ENCODE assay signal across 8 cellular contexts in genomic region chr15:64246364-64247189, GRCh38.
DNase-seq lines count a peak whose midpoint lies in the region; ATAC-seq, FAIRE-seq and TF ChIP-seq lines count a peak whose summit lies in the region.

No MANE protein-coding gene starts in this region.

- peak; percentile 9 to 53 for DNase-seq in stimulated activated CD4-positive, alpha-beta T cell treated with anti-CD3 and anti-CD28 coated beads, Interleukin-12 subunit alpha, Interleukin-12 subunit beta, amount 100 ng/mL, for 24 hours (ENCODE audit: low read depth in 2 of 2)
- DNase-seq in stimulated activated CD4-positive, alpha-beta T cell treated with anti-CD3 and anti-CD28 coated beads, Interleukin-4, amount 100 ng/mL, for 1 hour: no peak
- DNase-seq in H54 (ENCODE audit: insufficient read length, low spot score) (peak; percentile 22), WTC11 (ENCODE audit: low spot score) (no peak), foreskin keratinocyte (peak; percentile 84 to 92), midbrain (lab: John Stamatoyannopoulos, UW) (no peak)
- peak; percentile 45 for DNase-seq in Jurkat, Clone E6-1 (ENCODE audit: low read depth, low spot score)
- DNase-seq in stimulated activated CD8-positive, alpha-beta memory T cell treated with anti-CD3 and anti-CD28 coated beads, Interleukin-7, amount 100 ng/mL, for 48 hours (ENCODE audit: extremely low read depth in 1 of 2, low read depth in 1 of 2): peak; percentile 23 to 61

- H3K36me3 Mint-ChIP-seq in WTC11: 0 out of 2 replicates have a peak, but pooled peaks cover 2% of the 10 kb centered on the region

- H3K27ac ChIP-seq in foreskin keratinocyte: peak overlapping the region; percentile 86

- CTCF ChIA-PET in WTC11 (lab: Charles Lee): interaction anchor here (0.5 to 0.6 kb wide), 2 partner anchors 28 to 43 kb away, joined by 3 read pairs; no protein-coding TSS in a partner anchor

- TF ChIP-seq CTCF in WTC11 (IDR thresholded peaks at IDR 0.05) (no peak), foreskin keratinocyte (conservative IDR thresholded peaks at IDR 0.05) (no peak)

- no peak overlapping the region for H3K4me3 ChIP-seq in Jurkat, Clone E6-1 (ENCODE audit: low read length)

- H3K27me3 ChIP-seq in foreskin keratinocyte: no peaks in the 10 kb centered on the region

- peak; percentile 66 for ATAC-seq in WTC11
- ATAC-seq in foreskin keratinocyte: peak; percentile 85

- POLR2A ChIA-PET in WTC11 (lab: Charles Lee): interaction anchor here (0.6 kb wide), 1 partner anchor 191 kb away, joined by 5 read pairs; no protein-coding TSS in a partner anchor

- no peak for TF ChIP-seq POLR2A in H54 (IDR thresholded peaks at IDR 0.05; ENCODE audit: low read depth, low read length)

- FAIRE-seq in H54 (lab: Jason Lieb, UNC): peak; percentile 97

- peak overlapping the region; percentile 85 for H3K27ac Mint-ChIP-seq in WTC11

- H3K4me3 Mint-ChIP-seq in WTC11: no peak overlapping the region

- peaks cover 20% of the 10 kb centered on the region for H3K4me1 Mint-ChIP-seq in WTC11

- no peaks in the 10 kb centered on the region for H3K9me3 Mint-ChIP-seq in WTC11

- H3K4me1 ChIP-seq in foreskin keratinocyte: peaks cover 32% of the 10 kb centered on the region

- no peaks in the 10 kb centered on the region for H3K27me3 Mint-ChIP-seq in WTC11 (ENCODE audit: low read depth)

TF ChIP-seq in WTC11, 78 proteins besides CTCF, POLR2A, EP300 and RAD21:
- no peak for TF ChIP-seq CBFB (CRISPR knock-in tag; IDR thresholded peaks at IDR 0.05; ENCODE audit: low read depth)
- TF ChIP-seq, protein P1, sequence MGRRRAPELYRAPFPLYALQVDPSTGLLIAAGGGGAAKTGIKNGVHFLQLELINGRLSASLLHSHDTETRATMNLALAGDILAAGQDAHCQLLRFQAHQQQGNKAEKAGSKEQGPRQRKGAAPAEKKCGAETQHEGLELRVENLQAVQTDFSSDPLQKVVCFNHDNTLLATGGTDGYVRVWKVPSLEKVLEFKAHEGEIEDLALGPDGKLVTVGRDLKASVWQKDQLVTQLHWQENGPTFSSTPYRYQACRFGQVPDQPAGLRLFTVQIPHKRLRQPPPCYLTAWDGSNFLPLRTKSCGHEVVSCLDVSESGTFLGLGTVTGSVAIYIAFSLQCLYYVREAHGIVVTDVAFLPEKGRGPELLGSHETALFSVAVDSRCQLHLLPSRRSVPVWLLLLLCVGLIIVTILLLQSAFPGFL (CRISPR knock-in tag; IDR thresholded peaks at IDR 0.05; ENCODE audit: borderline replicate concordance): no peak
- TF ChIP-seq E2F1 (CRISPR knock-in tag; IDR thresholded peaks at IDR 0.05): no peak
- no peak for TF ChIP-seq ZNF317 (CRISPR knock-in tag; IDR thresholded peaks at IDR 0.05; ENCODE audit: borderline replicate concordance, low read depth)
- no peak for TF ChIP-seq ZNF138 (CRISPR knock-in tag; conservative IDR thresholded peaks at IDR 0.05)
- TF ChIP-seq, protein P2, sequence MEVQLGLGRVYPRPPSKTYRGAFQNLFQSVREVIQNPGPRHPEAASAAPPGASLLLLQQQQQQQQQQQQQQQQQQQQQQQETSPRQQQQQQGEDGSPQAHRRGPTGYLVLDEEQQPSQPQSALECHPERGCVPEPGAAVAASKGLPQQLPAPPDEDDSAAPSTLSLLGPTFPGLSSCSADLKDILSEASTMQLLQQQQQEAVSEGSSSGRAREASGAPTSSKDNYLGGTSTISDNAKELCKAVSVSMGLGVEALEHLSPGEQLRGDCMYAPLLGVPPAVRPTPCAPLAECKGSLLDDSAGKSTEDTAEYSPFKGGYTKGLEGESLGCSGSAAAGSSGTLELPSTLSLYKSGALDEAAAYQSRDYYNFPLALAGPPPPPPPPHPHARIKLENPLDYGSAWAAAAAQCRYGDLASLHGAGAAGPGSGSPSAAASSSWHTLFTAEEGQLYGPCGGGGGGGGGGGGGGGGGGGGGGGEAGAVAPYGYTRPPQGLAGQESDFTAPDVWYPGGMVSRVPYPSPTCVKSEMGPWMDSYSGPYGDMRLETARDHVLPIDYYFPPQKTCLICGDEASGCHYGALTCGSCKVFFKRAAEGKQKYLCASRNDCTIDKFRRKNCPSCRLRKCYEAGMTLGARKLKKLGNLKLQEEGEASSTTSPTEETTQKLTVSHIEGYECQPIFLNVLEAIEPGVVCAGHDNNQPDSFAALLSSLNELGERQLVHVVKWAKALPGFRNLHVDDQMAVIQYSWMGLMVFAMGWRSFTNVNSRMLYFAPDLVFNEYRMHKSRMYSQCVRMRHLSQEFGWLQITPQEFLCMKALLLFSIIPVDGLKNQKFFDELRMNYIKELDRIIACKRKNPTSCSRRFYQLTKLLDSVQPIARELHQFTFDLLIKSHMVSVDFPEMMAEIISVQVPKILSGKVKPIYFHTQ (CRISPR knock-in tag; IDR thresholded peaks at IDR 0.05): no peak
- no peak for TF ChIP-seq ATF2 (CRISPR knock-in tag; IDR thresholded peaks at IDR 0.05; ENCODE audit: borderline replicate concordance, low read depth)
- no peak for TF ChIP-seq ZNF423 (CRISPR knock-in tag; IDR thresholded peaks at IDR 0.05)
- TF ChIP-seq MAX (CRISPR knock-in tag; IDR thresholded peaks at IDR 0.05): no peak

Comparison
In these comparisons a context has a peak if more than half of its experiments do, and no peak if none do; other contexts are left out.
1. DNase-seq: peak in stimulated activated CD4-positive, alpha-beta T cell treated with anti-CD3 and anti-CD28 coated beads, Interleukin-12 subunit alpha, Interleukin-12 subunit beta, amount 100 ng/mL, for 24 hours (2 of 2), H54 (single experiment), Jurkat, Clone E6-1 (single experiment), foreskin keratinocyte (2 of 2) and stimulated activated CD8-positive, alpha-beta memory T cell treated with anti-CD3 and anti-CD28 coated beads, Interleukin-7, amount 100 ng/mL, for 48 hours (2 of 2); none in stimulated activated CD4-positive, alpha-beta T cell treated with anti-CD3 and anti-CD28 coated beads, Interleukin-4, amount 100 ng/mL, for 1 hour (single experiment), WTC11 (single experiment) and midbrain (single experiment).